Comparison of ENCODE assay signal across 24 cellular contexts in the genomic region with DNA sequence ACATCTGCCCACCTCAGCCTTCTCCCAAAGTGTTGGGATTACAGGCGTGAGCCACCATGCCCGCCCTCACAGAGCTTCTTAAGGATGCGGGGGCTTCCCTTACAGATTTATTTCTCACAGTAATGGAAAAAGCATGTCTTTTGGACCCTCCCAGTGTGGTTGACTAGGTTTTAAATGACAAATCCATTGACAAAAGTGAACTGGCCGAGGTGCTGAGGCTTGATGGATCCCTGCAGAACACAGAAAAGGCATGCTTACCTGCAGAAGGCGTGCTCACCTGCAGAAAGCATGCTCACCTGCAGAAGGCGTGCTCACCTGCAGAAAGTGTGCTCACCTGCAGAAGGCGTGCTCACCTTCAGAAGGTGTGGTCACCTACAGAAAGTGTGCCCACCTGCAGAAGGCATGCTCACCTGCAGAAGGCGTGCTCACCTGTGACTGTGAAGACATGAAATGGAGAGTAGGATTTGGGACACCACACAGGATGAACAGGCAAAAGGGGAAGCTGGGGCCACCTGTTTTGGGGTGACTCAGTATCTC. TPM values are rescaled to one million over a fixed set of nuclear protein-coding genes. Genes with fewer than 3 reads are reported as not detected.
"Had no signal": no experiment of that assay in that cellular context is flagged by ENCODE, and none has a peak within 500 bp of the region (broad histone marks: within the 10 kb centered on the region; RNA-seq: fewer than 3 reads in every experiment).

No MANE protein-coding gene starts in this region.

- DNase-seq: activated CD4-positive, alpha-beta memory T cell treated with anti-CD3 and anti-CD28 coated beads for 36 hours; activated naive CD4-positive, alpha-beta T cell treated with anti-CD3 and anti-CD28 coated beads for 36 hours; activated T-cell treated with anti-CD3 and anti-CD28 coated beads, Interleukin-2, amount 50 U/mL, for 1 hour; body of pancreas; caudate nucleus; erythroblast; heart left ventricle; kidney; left lung; midbrain; nephron progenitor cell; occipital lobe; stimulated activated CD4-positive, alpha-beta T cell treated with anti-CD3 and anti-CD28 coated beads, Interleukin-2, amount 100 ng/mL, for 24 hours; stimulated activated naive CD8-positive, alpha-beta T cell treated with anti-CD3 and anti-CD28 coated beads, Interleukin-15, Interleukin-2, amounts not matched to agents 100 U/mL and 50 U/mL, for 24 hours; substantia nigra; T-helper 2 cell; tibial artery; WERI-Rb-1 had no signal

- ATAC-seq: body of pancreas; gastroesophageal sphincter; heart left ventricle; left lung; stimulated activated naive CD8-positive, alpha-beta T cell treated with anti-CD3 and anti-CD28 coated beads, Interleukin-15, Interleukin-2, amounts not matched to agents 100 U/mL and 50 U/mL, for 24 hours had no signal

- H3K9me3 Mint-ChIP-seq: activated CD4-positive, alpha-beta memory T cell treated with anti-CD3 and anti-CD28 coated beads for 36 hours; activated naive CD4-positive, alpha-beta T cell treated with anti-CD3 and anti-CD28 coated beads for 36 hours; activated T-helper 2 cell treated with anti-CD3 and anti-CD28 coated beads, Interferon-gamma antibody, Interleukin-2, Interleukin-4, amounts not matched to agents 10 μg/mL and 5 μg/mL and 100 μg/mL, durations not matched to agents 14 hours and 24 hours and 36 hours; nephron progenitor cell had no signal

- H3K36me3 Mint-ChIP-seq: activated CD4-positive, alpha-beta memory T cell treated with anti-CD3 and anti-CD28 coated beads for 36 hours had no signal

- H3K27ac Mint-ChIP-seq: activated CD4-positive, alpha-beta memory T cell treated with anti-CD3 and anti-CD28 coated beads for 36 hours; activated T-helper 2 cell treated with anti-CD3 and anti-CD28 coated beads, Interferon-gamma antibody, Interleukin-2, Interleukin-4, amounts not matched to agents 10 μg/mL and 5 μg/mL and 100 μg/mL, durations not matched to agents 14 hours and 24 hours and 36 hours; nephron progenitor cell had no signal

- H3K4me1 ChIP-seq: body of pancreas, gastroesophageal sphincter, heart left ventricle, left lung, tibial artery had no signal

- H3K36me3 ChIP-seq: gastroesophageal sphincter, heart left ventricle, left lung, tibial artery, WERI-Rb-1 had no signal

- H3K4me3 ChIP-seq: body of pancreas, gastroesophageal sphincter, heart left ventricle, left lung, tibial artery had no signal

- H3K4me3 Mint-ChIP-seq: activated CD4-positive, alpha-beta memory T cell treated with anti-CD3 and anti-CD28 coated beads for 36 hours; activated naive CD4-positive, alpha-beta T cell treated with anti-CD3 and anti-CD28 coated beads for 36 hours; nephron progenitor cell had no signal

- H3K27ac ChIP-seq: body of pancreas, gastroesophageal sphincter, heart left ventricle, left lung, tibial artery, WERI-Rb-1 had no signal

- H3K27me3 ChIP-seq: body of pancreas had no signal

- H3K4me1 Mint-ChIP-seq: nephron progenitor cell had no signal

RNA-seq across cellular contexts. Expression of a gene that starts 30.0 kb away (rescaled TPM):
- total RNA-seq: activated CD4-positive, alpha-beta memory T cell treated with anti-CD3 and anti-CD28 coated beads for 36 hours; activated naive CD4-positive, alpha-beta T cell treated with anti-CD3 and anti-CD28 coated beads for 36 hours; activated T-helper 2 cell treated with anti-CD3 and anti-CD28 coated beads, Interferon-gamma antibody, Interleukin-2, Interleukin-4, amounts not matched to agents 10 μg/mL and 5 μg/mL and 100 μg/mL, durations not matched to agents 14 hours and 24 hours and 36 hours; body of pancreas; gastroesophageal sphincter; heart left ventricle; kidney; left lung; lung microvascular endothelial cell; myocyte; occipital lobe; posterior vena cava; urinary bladder had no signal
- polyA plus RNA-seq: heart left ventricle, urinary bladder had no signal

RNA-seq across cellular contexts. Expression of a gene that starts 54.4 kb away (rescaled TPM):
- total RNA-seq: body of pancreas, kidney, left lung, lung microvascular endothelial cell, myocyte, posterior vena cava had no signal
